In genomic region chr10:75021851-75022250, GRCh38 we compare ENCODE assay signal across 1 cellular context.
TF ChIP-seq lines count a peak whose summit lies in the region.

No MANE protein-coding gene starts in this region.

TF ChIP-seq in GM23338, 12 proteins besides CTCF, POLR2A, EP300 and RAD21 (continued from another document):
- TF ChIP-seq, protein P1, sequence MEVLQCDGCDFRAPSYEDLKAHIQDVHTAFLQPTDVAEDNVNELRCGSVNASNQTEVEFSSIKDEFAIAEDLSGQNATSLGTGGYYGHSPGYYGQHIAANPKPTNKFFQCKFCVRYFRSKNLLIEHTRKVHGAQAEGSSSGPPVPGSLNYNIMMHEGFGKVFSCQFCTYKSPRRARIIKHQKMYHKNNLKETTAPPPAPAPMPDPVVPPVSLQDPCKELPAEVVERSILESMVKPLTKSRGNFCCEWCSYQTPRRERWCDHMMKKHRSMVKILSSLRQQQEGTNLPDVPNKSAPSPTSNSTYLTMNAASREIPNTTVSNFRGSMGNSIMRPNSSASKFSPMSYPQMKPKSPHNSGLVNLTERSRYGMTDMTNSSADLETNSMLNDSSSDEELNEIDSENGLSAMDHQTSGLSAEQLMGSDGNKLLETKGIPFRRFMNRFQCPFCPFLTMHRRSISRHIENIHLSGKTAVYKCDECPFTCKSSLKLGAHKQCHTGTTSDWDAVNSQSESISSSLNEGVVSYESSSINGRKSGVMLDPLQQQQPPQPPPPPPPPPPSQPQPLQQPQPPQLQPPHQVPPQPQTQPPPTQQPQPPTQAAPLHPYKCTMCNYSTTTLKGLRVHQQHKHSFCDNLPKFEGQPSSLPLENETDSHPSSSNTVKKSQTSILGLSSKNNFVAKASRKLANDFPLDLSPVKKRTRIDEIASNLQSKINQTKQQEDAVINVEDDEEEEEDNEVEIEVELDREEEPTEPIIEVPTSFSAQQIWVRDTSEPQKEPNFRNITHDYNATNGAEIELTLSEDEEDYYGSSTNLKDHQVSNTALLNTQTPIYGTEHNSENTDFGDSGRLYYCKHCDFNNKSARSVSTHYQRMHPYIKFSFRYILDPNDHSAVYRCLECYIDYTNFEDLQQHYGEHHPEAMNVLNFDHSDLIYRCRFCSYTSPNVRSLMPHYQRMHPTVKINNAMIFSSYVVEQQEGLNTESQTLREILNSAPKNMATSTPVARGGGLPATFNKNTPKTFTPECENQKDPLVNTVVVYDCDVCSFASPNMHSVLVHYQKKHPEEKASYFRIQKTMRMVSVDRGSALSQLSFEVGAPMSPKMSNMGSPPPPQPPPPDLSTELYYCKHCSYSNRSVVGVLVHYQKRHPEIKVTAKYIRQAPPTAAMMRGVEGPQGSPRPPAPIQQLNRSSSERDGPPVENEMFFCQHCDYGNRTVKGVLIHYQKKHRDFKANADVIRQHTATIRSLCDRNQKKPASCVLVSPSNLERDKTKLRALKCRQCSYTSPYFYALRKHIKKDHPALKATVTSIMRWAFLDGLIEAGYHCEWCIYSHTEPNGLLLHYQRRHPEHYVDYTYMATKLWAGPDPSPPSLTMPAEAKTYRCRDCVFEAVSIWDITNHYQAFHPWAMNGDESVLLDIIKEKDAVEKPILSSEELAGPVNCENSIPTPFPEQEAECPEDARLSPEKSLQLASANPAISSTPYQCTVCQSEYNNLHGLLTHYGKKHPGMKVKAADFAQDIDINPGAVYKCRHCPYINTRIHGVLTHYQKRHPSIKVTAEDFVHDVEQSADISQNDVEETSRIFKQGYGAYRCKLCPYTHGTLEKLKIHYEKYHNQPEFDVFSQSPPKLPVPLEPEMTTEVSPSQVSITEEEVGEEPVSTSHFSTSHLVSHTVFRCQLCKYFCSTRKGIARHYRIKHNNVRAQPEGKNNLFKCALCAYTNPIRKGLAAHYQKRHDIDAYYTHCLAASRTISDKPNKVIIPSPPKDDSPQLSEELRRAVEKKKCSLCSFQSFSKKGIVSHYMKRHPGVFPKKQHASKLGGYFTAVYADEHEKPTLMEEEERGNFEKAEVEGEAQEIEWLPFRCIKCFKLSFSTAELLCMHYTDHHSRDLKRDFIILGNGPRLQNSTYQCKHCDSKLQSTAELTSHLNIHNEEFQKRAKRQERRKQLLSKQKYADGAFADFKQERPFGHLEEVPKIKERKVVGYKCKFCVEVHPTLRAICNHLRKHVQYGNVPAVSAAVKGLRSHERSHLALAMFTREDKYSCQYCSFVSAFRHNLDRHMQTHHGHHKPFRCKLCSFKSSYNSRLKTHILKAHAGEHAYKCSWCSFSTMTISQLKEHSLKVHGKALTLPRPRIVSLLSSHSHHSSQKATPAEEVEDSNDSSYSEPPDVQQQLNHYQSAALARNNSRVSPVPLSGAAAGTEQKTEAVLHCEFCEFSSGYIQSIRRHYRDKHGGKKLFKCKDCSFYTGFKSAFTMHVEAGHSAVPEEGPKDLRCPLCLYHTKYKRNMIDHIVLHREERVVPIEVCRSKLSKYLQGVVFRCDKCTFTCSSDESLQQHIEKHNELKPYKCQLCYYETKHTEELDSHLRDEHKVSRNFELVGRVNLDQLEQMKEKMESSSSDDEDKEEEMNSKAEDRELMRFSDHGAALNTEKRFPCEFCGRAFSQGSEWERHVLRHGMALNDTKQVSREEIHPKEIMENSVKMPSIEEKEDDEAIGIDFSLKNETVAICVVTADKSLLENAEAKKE (CRISPR knock-in tag; IDR thresholded peaks at IDR 0.05) = no peak
- TF ChIP-seq ZNF114 (CRISPR knock-in tag; IDR thresholded peaks at IDR 0.05) (no peak), EZH2phosphoT487 (IDR thresholded peaks at IDR 0.05; ENCODE audit: unreplicated experiment) (no peak), EZH2 (IDR thresholded peaks at IDR 0.05; ENCODE audit: low read depth, unreplicated experiment) (no peak)
